Comparison of ENCODE assay signal across 26 cellular contexts in the genomic region with DNA sequence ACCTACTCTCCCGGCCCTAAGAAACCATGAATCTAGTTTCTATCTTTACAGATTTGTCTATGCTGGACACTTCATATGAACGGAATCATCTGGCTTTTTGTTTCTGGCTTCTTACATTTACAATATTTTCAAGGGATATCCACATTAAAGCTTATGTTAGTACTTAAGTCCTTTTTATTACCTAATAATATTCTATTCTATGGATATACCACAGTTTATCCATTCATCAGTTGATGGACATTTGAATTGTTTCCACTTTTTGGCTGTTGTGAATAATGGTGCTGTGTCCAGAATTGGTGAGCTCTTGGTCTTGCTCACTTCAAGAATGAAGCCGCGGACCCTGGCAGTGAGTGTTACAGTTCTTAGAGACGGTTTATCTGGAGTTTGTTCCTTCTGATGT.
"Had no signal": no experiment of that assay in that cellular context is flagged by ENCODE, and none has a peak within 500 bp of the region (broad histone marks: within the 10 kb centered on the region; RNA-seq: fewer than 3 reads in every experiment).

No MANE protein-coding gene starts in this region.

- DNase-seq: colonic mucosa; cortex of kidney; dermis blood vessel endothelial cell; dorsolateral prefrontal cortex; effector CD4-positive, alpha-beta T cell; effector CD8-positive, alpha-beta T cell; effector memory CD4-positive, alpha-beta T cell; effector memory CD8-positive, alpha-beta T cell; endodermal cell; erythroblast; esophagus squamous epithelium; foreskin fibroblast; foreskin keratinocyte; foreskin melanocyte; gastrocnemius medialis; glutamatergic neuron; head of caudate nucleus; heart left ventricle; heart right ventricle had no signal

- H3K4me3 Mint-ChIP-seq: dendritic cell treated with granulocyte-macrophage colony-stimulating factor and Interleukin-4, amounts not matched to agents 40 ng/mL and 50 ng/mL, for 4 days; effector memory CD8-positive, alpha-beta T cell; endodermal cell had no signal

- H2AFZ ChIP-seq: hepatocyte had no signal

- H3K4me2 ChIP-seq: hepatocyte had no signal

- H3K4me1 ChIP-seq: colonic mucosa, foreskin keratinocyte had no signal

- H3K27me3 Mint-ChIP-seq: dendritic cell treated with granulocyte-macrophage colony-stimulating factor and Interleukin-4, amounts not matched to agents 40 ng/mL and 50 ng/mL, for 4 days; effector memory CD8-positive, alpha-beta T cell had no signal

- H3K36me3 ChIP-seq: colonic mucosa, esophagus muscularis mucosa, esophagus squamous epithelium, gastrocnemius medialis had no signal

- H3K9me3 ChIP-seq: colonic mucosa, esophagus muscularis mucosa, esophagus squamous epithelium, gastrocnemius medialis, gastroesophageal sphincter had no signal

- ATAC-seq: effector memory CD8-positive, alpha-beta T cell; esophagus mucosa; foreskin keratinocyte; gastrocnemius medialis; gastroesophageal sphincter; heart left ventricle; heart right ventricle had no signal

- H3K27me3 ChIP-seq: colonic mucosa, dorsolateral prefrontal cortex, esophagus muscularis mucosa, esophagus squamous epithelium, foreskin keratinocyte, gastrocnemius medialis, gastroesophageal sphincter, heart left ventricle, heart right ventricle, hepatocyte had no signal

- H3K79me2 ChIP-seq: hepatocyte had no signal

- H3K9me3 Mint-ChIP-seq: effector memory CD8-positive, alpha-beta T cell had no signal

- H3K27ac ChIP-seq: colonic mucosa, coronary artery, dorsolateral prefrontal cortex, epithelial cell of prostate, esophagus muscularis mucosa, esophagus squamous epithelium, foreskin keratinocyte, gastrocnemius medialis, gastroesophageal sphincter, heart left ventricle, heart right ventricle, hepatocyte had no signal

- H3K27ac Mint-ChIP-seq: dendritic cell treated with granulocyte-macrophage colony-stimulating factor and Interleukin-4, amounts not matched to agents 40 ng/mL and 50 ng/mL, for 4 days; effector memory CD8-positive, alpha-beta T cell; endodermal cell had no signal

- H3K4me3 ChIP-seq: colonic mucosa, coronary artery, dorsolateral prefrontal cortex, esophagus muscularis mucosa, esophagus squamous epithelium, gastrocnemius medialis, gastroesophageal sphincter, heart left ventricle, heart right ventricle, hepatocyte had no signal
